ENCODE assay signal across 26 cellular contexts in genomic region chr1:55500601-55501000, GRCh38.
"Had no signal": no experiment of that assay in that cellular context is flagged by ENCODE, and none has a peak within 500 bp of the region (broad histone marks: within the 10 kb centered on the region; RNA-seq: fewer than 3 reads in every experiment).

No MANE protein-coding gene starts in this region.

- H3K27ac ChIP-seq: adrenal gland, ascending aorta, right lobe of liver, thoracic aorta, upper lobe of left lung, VCaP had no signal

- H3K4me2 ChIP-seq: smooth muscle cell had no signal

- FAIRE-seq: endothelial cell of umbilical vein, kidney had no signal

- H3K27me3 ChIP-seq: adrenal gland, ascending aorta, right lobe of liver, upper lobe of left lung had no signal

- H3K36me3 ChIP-seq: adrenal gland, ascending aorta, right lobe of liver, thoracic aorta, upper lobe of left lung had no signal

- DNase-seq: activated CD4-positive, alpha-beta T cell treated with anti-CD3 and anti-CD28 coated beads, Interleukin-2, amount 10 ng/mL, durations not matched to agents 24 days and 14 days; activated CD8-positive, alpha-beta memory T cell treated with anti-CD3 and anti-CD28 coated beads, Interleukin-2, amount 10 ng/mL, durations not matched to agents 7 days and 5 days; activated CD8-positive, alpha-beta T cell treated with anti-CD3 and anti-CD28 coated beads for 36 hours; activated gamma-delta T cell treated with Interleukin-2 at 50 U/mL for 16 hours; adrenal gland; central memory CD4-positive, alpha-beta T cell; dermis blood vessel endothelial cell; effector memory CD8-positive, alpha-beta T cell; foreskin melanocyte; kidney; naive B cell; occipital lobe; right lobe of liver; stimulated activated CD4-positive, alpha-beta T cell treated with anti-CD3 and anti-CD28 coated beads, Interleukin-15, amount 100 ng/mL, for 24 hours; stimulated activated naive CD4-positive, alpha-beta T cell had no signal

- H3K4me1 ChIP-seq: adrenal gland, right lobe of liver had no signal

- H3K9me3 ChIP-seq: adrenal gland, ascending aorta, right lobe of liver, thoracic aorta, upper lobe of left lung had no signal

- H3K4me3 ChIP-seq: adrenal gland, ascending aorta, lung, right lobe of liver, smooth muscle cell, thoracic aorta, upper lobe of left lung had no signal

- ATAC-seq: activated CD4-positive, CD25-positive, alpha-beta regulatory T cell treated with anti-CD3 and anti-CD28 coated beads, Interleukin-2, amount 50 U/mL, for 24 hours; activated CD8-positive, alpha-beta memory T cell treated with anti-CD3 and anti-CD28 coated beads, Interleukin-2, amount 10 ng/mL, durations not matched to agents 7 days and 5 days; activated CD8-positive, alpha-beta T cell treated with anti-CD3 and anti-CD28 coated beads for 36 hours; activated naive CD4-positive, alpha-beta T cell treated with anti-CD3 and anti-CD28 coated beads, Interleukin-2, amount 50 U/mL, for 72 hours; effector memory CD8-positive, alpha-beta T cell; esophagus mucosa; left lobe of liver; right lobe of liver had no signal
